17 cellular contexts compared by ENCODE assay signal in the genomic region with DNA sequence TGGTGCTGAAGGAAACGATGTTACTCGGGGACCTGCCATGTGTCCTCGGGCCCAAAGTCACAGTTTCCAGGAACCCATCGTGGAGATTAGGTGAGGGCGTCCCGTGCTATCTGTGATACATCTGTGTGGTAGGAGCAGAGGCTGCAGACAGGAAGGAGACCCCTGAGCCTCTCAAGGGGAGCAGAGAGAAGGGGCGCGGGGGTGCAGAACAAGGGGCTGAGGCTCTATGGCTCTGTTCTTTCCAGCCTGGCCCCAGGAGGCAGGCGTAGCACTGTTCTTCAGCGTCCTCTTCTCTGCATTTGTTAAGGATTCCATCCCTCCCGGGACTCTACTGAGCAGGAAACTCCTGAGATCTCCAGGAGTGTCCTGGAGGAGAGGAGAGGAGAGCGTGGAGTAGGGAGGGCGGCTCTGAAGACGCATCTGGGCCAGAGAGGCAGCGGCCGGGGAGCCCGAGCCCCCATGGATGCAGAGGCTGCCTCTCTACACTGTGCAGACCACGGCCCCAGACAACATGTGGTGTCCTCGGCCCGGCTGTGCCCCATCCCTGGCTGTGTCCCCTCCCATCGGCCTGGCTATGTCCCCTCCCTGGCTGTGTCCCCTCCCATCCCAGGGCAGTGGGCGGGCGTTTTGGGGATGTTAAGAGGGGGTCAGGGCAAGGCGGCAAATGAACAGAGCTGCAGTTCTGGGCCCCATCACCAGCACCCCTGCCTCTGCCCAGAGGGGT.
DNase-seq lines count a peak whose midpoint lies in the region; ATAC-seq and TF ChIP-seq lines count a peak whose summit lies in the region.
"Had no signal": no experiment of that assay in that cellular context is flagged by ENCODE, and none has a peak within 500 bp of the region (broad histone marks: within the 10 kb centered on the region; RNA-seq: fewer than 3 reads in every experiment).

No MANE protein-coding gene starts in this region.

- TF ChIP-seq CTCF in upper lobe of left lung (IDR thresholded peaks at IDR 0.05), result no peak

- no peak for TF ChIP-seq POLR2A in upper lobe of left lung (IDR thresholded peaks at IDR 0.05)

- DNase-seq in left ventricle myocardium superior (no peak), Right ventricle myocardium superior (no peak), caudate nucleus (lab: John Stamatoyannopoulos, UW) (no peak), mesenteric fat pad (ENCODE audit: low spot score) (peak; percentile 84), upper lobe of left lung (peak in 1 of 2 donors; percentile 61), glomerular visceral epithelial cell (ENCODE audit: extremely low spot score) (no peak)
- DNase-seq: CD8-positive, alpha-beta T cell; DND-41; IMR-90; Karpas-422; MG63; NCI-H1092 treated with DMSO at 0.1 percent for 48 hours; NCI-H2081 treated with DMSO at 0.1 percent for 48 hours; NCI-H510A had no signal

- WGBS in upper lobe of left lung, 2 donors, result 92 to 94% methylated on average over 24 of the region's 24 CpGs

- H3K9me3 ChIP-seq in upper lobe of left lung, result no peaks in the 10 kb centered on the region
- H3K9me3 ChIP-seq: MG63 had no signal

- no peaks in the 10 kb centered on the region for H3K27me3 ChIP-seq in upper lobe of left lung
- H3K27me3 ChIP-seq: BLaER1, MG63 had no signal

- TF ChIP-seq EP300 in upper lobe of left lung (IDR thresholded peaks at IDR 0.05), result no peak

- ATAC-seq in left ventricle myocardium superior, result peak; percentile 26
- ATAC-seq in Right ventricle myocardium superior (ENCODE audit: poor library complexity), result no peak
- peak; percentile 4 to 38 for ATAC-seq in upper lobe of left lung (ENCODE audit: low FRiP score in 2 of 2)
- ATAC-seq in HG03159 (IDR thresholded peaks at IDR 0.05; ENCODE audit: unreplicated experiment), result no peak
- ATAC-seq in HG03521 (IDR thresholded peaks at IDR 0.05; ENCODE audit: unreplicated experiment), result no peak
- ATAC-seq: CD8-positive, alpha-beta T cell had no signal

- H3K4me3 ChIP-seq in upper lobe of left lung, result no peak overlapping the region
- H3K4me3 ChIP-seq: BLaER1, MG63 had no signal

- H3K36me3 ChIP-seq in upper lobe of left lung, result peaks cover 7 to 71% (median 43%) of the 10 kb centered on the region in 4 donors
- H3K36me3 ChIP-seq: MG63 had no signal

- intact Hi-C loops in left ventricle myocardium superior (cut with micrococcal nuclease), result no loop called here
- intact Hi-C loops in Right ventricle myocardium superior (cut with DNase I), result no loop called here

- H3K4me1 ChIP-seq in upper lobe of left lung, result no peaks in the 10 kb centered on the region

- peak overlapping the region; percentile 5 for H3K27ac ChIP-seq in caudate nucleus (ENCODE audit: low read depth, low read length)
- H3K27ac ChIP-seq in upper lobe of left lung, result no peak overlapping the region
- H3K27ac ChIP-seq: BLaER1 had no signal

Comparison
In these comparisons a context has a peak if more than half of its experiments do, and no peak if none do; other contexts are left out.
1. ATAC-seq: peak in left ventricle myocardium superior (single experiment) and upper lobe of left lung (2 of 2); none in Right ventricle myocardium superior (single experiment), HG03159 (single experiment) and HG03521 (single experiment).